Comparison of ENCODE assay signal across 1 cellular context in genomic region chr12:101939856-101940265, GRCh38.
TF ChIP-seq lines count a peak whose summit lies in the region.

No MANE protein-coding gene starts in this region.

TF ChIP-seq in GM12878, 131 proteins besides CTCF, POLR2A, EP300 and RAD21 (continued from another document and continues in another):
- TF ChIP-seq ZNF592 (IDR thresholded peaks at IDR 0.05) = no peak
- no peak for TF ChIP-seq ZNF217 (IDR thresholded peaks at IDR 0.05)
- no peak for TF ChIP-seq TCF12 (IDR thresholded peaks at IDR 0.05; ENCODE audit: low read depth, low read length)
- no peak for TF ChIP-seq ZBTB4 (CRISPR knock-in tag; IDR thresholded peaks at IDR 0.05)
- no peak for TF ChIP-seq RBBP5 (conservative IDR thresholded peaks at IDR 0.05)
- peak; percentile 52; the same call in 1 of the 2 replicates for TF ChIP-seq ATF2 (IDR thresholded peaks at IDR 0.05; ENCODE audit: low read length)
- no peak for TF ChIP-seq CEBPB (IDR thresholded peaks at IDR 0.05; ENCODE audit: borderline replicate concordance in 1 of 2, low read depth in 2 of 2, low read length in 2 of 2)
- TF ChIP-seq SMAD1 (IDR thresholded peaks at IDR 0.05; ENCODE audit: low read depth, partially characterized antibody) = no peak
- no peak for TF ChIP-seq PAX5 (IDR thresholded peaks at IDR 0.05; ENCODE audit: borderline replicate concordance, low read depth, low read length)
- TF ChIP-seq MTA2 (IDR thresholded peaks at IDR 0.05; ENCODE audit: low read depth) = no peak
- TF ChIP-seq BRCA1 (IDR thresholded peaks at IDR 0.05; ENCODE audit: low read depth, low read length) = no peak
- TF ChIP-seq RELA (IDR thresholded peaks at IDR 0.05; ENCODE audit: borderline replicate concordance, partially characterized antibody) = no peak
- TF ChIP-seq ETV6 (conservative IDR thresholded peaks at IDR 0.05 in 1 of 2, IDR thresholded peaks at IDR 0.05 in 1 of 2; ENCODE audit: borderline replicate concordance in 1 of 2, low read depth in 1 of 2) = no peak
- no peak for TF ChIP-seq BCL3 (IDR thresholded peaks at IDR 0.05; ENCODE audit: borderline replicate concordance, insufficient read depth, low read depth, low read length, poor library complexity, severe bottlenecking)
- TF ChIP-seq PAX8 (IDR thresholded peaks at IDR 0.05) = no peak
- TF ChIP-seq KAT2A (conservative IDR thresholded peaks at IDR 0.05; ENCODE audit: control insufficient read depth, low read depth, low read length) = no peak
- TF ChIP-seq SREBF1 (IDR thresholded peaks at IDR 0.05; ENCODE audit: low read length) = no peak
- TF ChIP-seq NFXL1 (IDR thresholded peaks at IDR 0.05; ENCODE audit: borderline replicate concordance) = no peak
- no peak for TF ChIP-seq E2F8 (IDR thresholded peaks at IDR 0.05; ENCODE audit: low read depth, partially characterized antibody)
- no peak for TF ChIP-seq HSF1 (IDR thresholded peaks at IDR 0.05; ENCODE audit: low read depth, low read length)
- no peak for TF ChIP-seq TARDBP (IDR thresholded peaks at IDR 0.05; ENCODE audit: borderline replicate concordance)
- TF ChIP-seq SPI1 (IDR thresholded peaks at IDR 0.05; ENCODE audit: borderline replicate concordance, insufficient read depth, low read depth, low read length) = no peak
- no peak for TF ChIP-seq SREBF2 (IDR thresholded peaks at IDR 0.05; ENCODE audit: low read length)
- TF ChIP-seq ZBTB33 (IDR thresholded peaks at IDR 0.05) = no peak
- no peak for TF ChIP-seq BACH1 (IDR thresholded peaks at IDR 0.05; ENCODE audit: borderline replicate concordance)
- TF ChIP-seq CBX5 (IDR thresholded peaks at IDR 0.05; ENCODE audit: low read depth) = 0 out of 2 replicates have a peak, but pooled peaks have one; percentile 80
- no peak for TF ChIP-seq CUX1 (IDR thresholded peaks at IDR 0.05; ENCODE audit: insufficient replicate concordance, low read depth, low read length)
